In genomic region chr7:116910367-116910766, GRCh38 we compare ENCODE assay signal across 17 cellular contexts. TPM values are rescaled to one million over a fixed set of nuclear protein-coding genes. Genes with fewer than 3 reads are reported as not detected.
DNase-seq lines count a peak whose midpoint lies in the region; ATAC-seq, FAIRE-seq and TF ChIP-seq lines count a peak whose summit lies in the region.
"Had no signal": no experiment of that assay in that cellular context is flagged by ENCODE, and none has a peak within 500 bp of the region (broad histone marks: within the 10 kb centered on the region; RNA-seq: fewer than 3 reads in every experiment).

No MANE protein-coding gene starts in this region.

- in situ Hi-C loops in K562 (cut with MboI): no loop called here

- no peaks in the 10 kb centered on the region for H3K9me1 ChIP-seq in K562 (ENCODE audit: control insufficient read depth, insufficient read depth, low read length)

- H3K36me3 Mint-ChIP-seq in MCF 10A (ENCODE audit: insufficient read depth, unreplicated experiment): peaks cover 85% of the 10 kb centered on the region

- H3K9me2 ChIP-seq in PC-9 (ENCODE audit: insufficient read depth): no peaks in the 10 kb centered on the region

- H3K9me3 Mint-ChIP-seq in MCF 10A (ENCODE audit: unreplicated experiment): no peaks in the 10 kb centered on the region
- H3K9me3 Mint-ChIP-seq: CD8-positive, alpha-beta memory T cell had no signal

- H3K79me2 ChIP-seq in K562 (ENCODE audit: control insufficient read depth, insufficient read depth, low read length) (no peaks in the 10 kb centered on the region), smooth muscle cell (ENCODE audit: low read depth) (peaks cover 15% of the 10 kb centered on the region), PC-9 (ENCODE audit: low read depth) (0 out of 2 replicates have a peak, but pooled peaks cover 5% of the 10 kb centered on the region)

- no peaks in the 10 kb centered on the region for H4K20me1 ChIP-seq in K562 (replicated peaks; ENCODE audit: control insufficient read depth, insufficient read depth, low read length)
- H4K20me1 ChIP-seq in smooth muscle cell (ENCODE audit: low read depth): peaks cover 19% of the 10 kb centered on the region
- 0 out of 2 replicates have a peak, but pooled peaks cover 6% of the 10 kb centered on the region for H4K20me1 ChIP-seq in PC-9 (ENCODE audit: insufficient read depth)

- CTCF ChIA-PET in K562 (lab: Yijun Ruan, JAX; ENCODE audit: low intra/inter-chr PET ratio): no interaction called here
- CTCF ChIA-PET in MCF 10A (lab: Yijun Ruan, JAX): no interaction called here
- CTCF ChIA-PET in PC-9 (lab: Charles Lee): no interaction called here

- H3K27me3 Mint-ChIP-seq in MCF 10A (ENCODE audit: insufficient read depth, unreplicated experiment): no peaks in the 10 kb centered on the region
- H3K27me3 Mint-ChIP-seq: CD8-positive, alpha-beta memory T cell had no signal

- TF ChIP-seq CTCF in right atrium auricular region (IDR thresholded peaks at IDR 0.05) (no peak), K562 (IDR thresholded peaks at IDR 0.05 in 2 of 3, conservative IDR thresholded peaks at IDR 0.05 in 1 of 3; ENCODE audit: insufficient read depth in 2 of 3, low read depth in 1 of 3, low read length in 3 of 3) (no peak), smooth muscle cell (IDR thresholded peaks at IDR 0.05; ENCODE audit: borderline replicate concordance, insufficient read depth, poor library complexity, severe bottlenecking) (no peak), MCF 10A (IDR thresholded peaks at IDR 0.05; ENCODE audit: unreplicated experiment) (no peak), PC-9 (conservative IDR thresholded peaks at IDR 0.05) (no peak)

- intact Hi-C loops in Right ventricle myocardium superior (cut with DNase I) (loop anchor here (10.0 kb wide), 1 partner anchor 46 kb away; the partner anchor contains the start of gene CAPZA2), K562 (cut with micrococcal nuclease) (no loop called here), MCF 10A (cut with micrococcal nuclease) (no loop called here), PC-9 (cut with micrococcal nuclease; ENCODE audit: unreplicated experiment) (no loop called here)

- H3K4me1 ChIP-seq in right atrium auricular region: no peaks in the 10 kb centered on the region
- H3K4me1 ChIP-seq in K562 (replicated peaks in 1 of 2; ENCODE audit: control insufficient read depth in 2 of 2, insufficient read depth in 2 of 2, low read length in 2 of 2): no peaks in the 10 kb centered on the region
- peaks cover 10% of the 10 kb centered on the region for H3K4me1 ChIP-seq in smooth muscle cell (ENCODE audit: low read depth)
- H3K4me1 ChIP-seq in PC-9 (replicated peaks; ENCODE audit: insufficient read depth): no peaks in the 10 kb centered on the region
- H3K4me1 ChIP-seq: BLaER1, Caco-2 had no signal

- no peak for TF ChIP-seq POLR2A in K562 (conservative IDR thresholded peaks at IDR 0.05)

- H3K4me3 ChIP-seq in right atrium auricular region (no peak overlapping the region), K562 (no peak overlapping the region), smooth muscle cell (no peak overlapping the region), PC-9 (no peak overlapping the region)
- H3K4me3 ChIP-seq: BLaER1, HAP-1 had no signal

- peaks cover 77% of the 10 kb centered on the region for H3K36me3 ChIP-seq in right atrium auricular region
- H3K36me3 ChIP-seq in K562 (ENCODE audit: control insufficient read depth, insufficient read depth, low read length): peaks cover 86% of the 10 kb centered on the region
- peaks cover 32% of the 10 kb centered on the region for H3K36me3 ChIP-seq in smooth muscle cell (ENCODE audit: low read depth)
- peaks cover 47% of the 10 kb centered on the region for H3K36me3 ChIP-seq in PC-9 (ENCODE audit: low read depth)

- TF ChIP-seq RAD21 in K562 (CRISPR knock-in tag; conservative IDR thresholded peaks at IDR 0.05 in 1 of 2, IDR thresholded peaks at IDR 0.05 in 1 of 2): no peak

- H3F3A ChIP-seq in smooth muscle cell (ENCODE audit: low read depth) (peaks cover 26% of the 10 kb centered on the region), PC-9 (ENCODE audit: insufficient read depth, low read depth) (peaks cover 19% of the 10 kb centered on the region)

- no peak for TF ChIP-seq EP300 in K562 (IDR thresholded peaks at IDR 0.05; ENCODE audit: low read length)

- no peak for DNase-seq in Right ventricle myocardium superior
- DNase-seq in right atrium auricular region (ENCODE audit: low spot score): no peak
- DNase-seq in K562 (ENCODE audit: extremely low read depth in 1 of 4, low spot score in 3 of 4): no peak
- peak; percentile 15 for DNase-seq in myocyte (ENCODE audit: low read depth)
- no peak for DNase-seq in smooth muscle cell (lab: John Stamatoyannopoulos, UW; ENCODE audit: unreplicated experiment)
- no peak for DNase-seq in MCF 10A (ENCODE audit: unreplicated experiment)
- DNase-seq in PC-9: no peak
- DNase-seq: AML-193; Caco-2; CD8-positive, alpha-beta memory T cell; DND-41; GDM1 had no signal

- H3K27ac ChIP-seq in right atrium auricular region (peak overlapping the region in 1 of 2 donors; percentile 61), K562 (ENCODE audit: extremely low read depth, low read depth, low read length) (no peak overlapping the region), smooth muscle cell (ENCODE audit: low read depth) (peak overlapping the region; percentile 9), PC-9 (no peak overlapping the region)
- H3K27ac ChIP-seq: 22Rv1, BLaER1 had no signal

- no peaks in the 10 kb centered on the region for H3K27me3 ChIP-seq in right atrium auricular region
- H3K27me3 ChIP-seq in K562 (ENCODE audit: control insufficient read depth in 2 of 2, insufficient read depth in 2 of 2, low read length in 2 of 2): no peaks in the 10 kb centered on the region
- H3K27me3 ChIP-seq in smooth muscle cell (ENCODE audit: low read depth): no peaks in the 10 kb centered on the region
- no peaks in the 10 kb centered on the region for H3K27me3 ChIP-seq in PC-9 (ENCODE audit: insufficient read depth, low read depth)
- H3K27me3 ChIP-seq: BLaER1 had no signal

- no peaks in the 10 kb centered on the region for H3K4me1 Mint-ChIP-seq in MCF 10A (ENCODE audit: insufficient read depth, unreplicated experiment)

- H3K4me3 Mint-ChIP-seq in MCF 10A (ENCODE audit: unreplicated experiment): no peak overlapping the region
- H3K4me3 Mint-ChIP-seq: CD8-positive, alpha-beta memory T cell had no signal

- H3K4me2 ChIP-seq in K562 (ENCODE audit: insufficient read depth, low read length): no peak overlapping the region
- no peak overlapping the region for H3K4me2 ChIP-seq in smooth muscle cell
- H3K4me2 ChIP-seq in PC-9: no peak overlapping the region
- H3K4me2 ChIP-seq: BLaER1 had no signal

- peak; percentile 51 for ATAC-seq in Right ventricle myocardium superior (ENCODE audit: poor library complexity)
- ATAC-seq in K562: no peak

- BruUV-seq in K562 (replicated peaks; lab: Mats Ljungman, UMichigan) (no TSS peak), MCF 10A (replicated peaks; lab: Mats Ljungman, UMichigan) (no TSS peak), PC-9 (replicated peaks; lab: Mats Ljungman, UMichigan) (no TSS peak)

- no peak overlapping the region for H3K27ac Mint-ChIP-seq in MCF 10A (ENCODE audit: low read depth, unreplicated experiment)
- H3K27ac Mint-ChIP-seq: CD8-positive, alpha-beta memory T cell had no signal

- H2AFZ ChIP-seq in K562 (ENCODE audit: low read depth, low read length) (no peak overlapping the region), smooth muscle cell (ENCODE audit: low read depth) (no peak overlapping the region), PC-9 (no peak overlapping the region)

- POLR2A ChIA-PET in K562 (lab: Yijun Ruan, JAX): interaction anchor here (0.9 kb wide), 1 partner anchor 14 kb away, joined by 3 read pairs; no protein-coding TSS in a partner anchor
- POLR2A ChIA-PET in MCF 10A (lab: Yijun Ruan, JAX): interaction anchor here (0.6 to 1.4 kb wide), 2 partner anchors 40 to 1514 kb away, joined by 3 to 4 read pairs; no protein-coding TSS in a partner anchor
- POLR2A ChIA-PET in PC-9 (lab: Charles Lee; ENCODE audit: unreplicated experiment): no interaction called here

- WGBS in K562 (ENCODE audit: insufficient coverage, low coverage, missing lambda C conversion rate): 89% methylated on average over 5 of the region's 5 CpGs
- WGBS in smooth muscle cell (ENCODE audit: low lambda C conversion rate): 99% methylated on average over 5 of the region's 5 CpGs

- H3K9ac ChIP-seq in K562 (ENCODE audit: insufficient read depth in 1 of 2, low read depth in 2 of 2, low read length in 2 of 2) (no peak overlapping the region), smooth muscle cell (ENCODE audit: low read depth) (no peak overlapping the region)
- H3K9ac ChIP-seq: BLaER1 had no signal

- H3K9me3 ChIP-seq in right atrium auricular region (no peaks in the 10 kb centered on the region), K562 (replicated peaks; ENCODE audit: control insufficient read depth, insufficient read depth, low read depth, low read length) (no peaks in the 10 kb centered on the region), smooth muscle cell (replicated peaks; ENCODE audit: low read depth) (no peaks in the 10 kb centered on the region), PC-9 (ENCODE audit: insufficient read depth, low read depth) (no peaks in the 10 kb centered on the region)
- H3K9me3 ChIP-seq: Caco-2 had no signal

- no peak for FAIRE-seq in K562 (lab: Jason Lieb, UNC)
- FAIRE-seq: GM19239, H1 had no signal

RNA-seq across cellular contexts. Expression of gene ST7, which starts 42.9 kb away (rescaled TPM):
- total RNA-seq in Right ventricle myocardium superior: 29.7 TPM
- total RNA-seq in right atrium auricular region: 10 to 100 TPM; 45.4 to 48.1 TPM
- total RNA-seq in K562 (2011; cell fraction: chromatin; rRNA removed; ENCODE audit: low replicate concordance): 99.4 and 111 TPM in 2 replicates
- 89.4 and 90.1 TPM in 2 replicates for total RNA-seq in K562 (2011; cell fraction: nucleolus; rRNA removed)
- 107 and 111 TPM in 2 replicates for total RNA-seq in K562 (2011; cell fraction: nucleoplasm; rRNA removed)
- 45.5 and 46.1 TPM in 2 replicates for total RNA-seq in K562 (2014; rRNA removed)
- total RNA-seq in K562 (2014; rRNA removed; fragmentation: Illumina TruSeq; extraction: Trizol): 23.9 and 24.9 TPM in 2 replicates
- total RNA-seq in K562 (2015; rRNA removed; fragmentation: Illumina TruSeq; extraction: Trizol): 36.9 and 37.2 TPM in 2 replicates
- 31.1 and 34.1 TPM in 2 replicates for total RNA-seq in K562 (2021)
- 32.7 and 52.8 TPM in 2 replicates for polyA plus RNA-seq in K562 (2011; rRNA removed)
- 26.2 and 27.3 TPM in 2 replicates for polyA plus RNA-seq in K562 (2011; cell fraction: cytosol; rRNA removed)
- polyA plus RNA-seq in K562 (2011; cell fraction: nucleus; rRNA removed): 40.7 and 45.7 TPM in 2 replicates
- 42.1 and 46.6 TPM in 2 replicates for polyA plus RNA-seq in K562 (2012)
- 41.7 and 56.3 TPM in 2 replicates for polyA plus RNA-seq in K562 (2014; fragmentation: Illumina TruSeq; extraction: Trizol)
- polyA plus RNA-seq in K562 (2014; fragmentation: Nextera tagmentation; extraction: Ambion mirVana): 10 to 100 TPM; 30.9 to 47.6 TPM
- polyA plus RNA-seq in K562 (2014; rRNA removed): 28.4 and 42.3 TPM in 2 replicates
- 59.1 and 77.6 TPM in 2 replicates for polyA minus RNA-seq in K562 (2011; rRNA and poly(A)+ RNA removed)
- 21.3 and 32.6 TPM in 2 replicates for polyA minus RNA-seq in K562 (2011; cell fraction: cytosol; rRNA and poly(A)+ RNA removed)
- polyA minus RNA-seq in K562 (2011; cell fraction: nucleus; rRNA and poly(A)+ RNA removed): 66.8 and 85.0 TPM in 2 replicates
- total RNA-seq in myocyte: 17.4 and 26.2 TPM in 2 replicates
- polyA plus RNA-seq in myocyte (2012): 17.3 TPM
- total RNA-seq in smooth muscle cell: 23.2 and 35.5 TPM in 2 replicates
- polyA plus RNA-seq in smooth muscle cell: 25.1 and 26.1 TPM in 2 replicates
- 14.8 and 18.5 TPM in 2 replicates for total RNA-seq in MCF 10A (2022)
- total RNA-seq in PC-9 (2021): 16.3 and 25.8 TPM in 2 replicates

RNA-seq across cellular contexts. Expression of gene CAPZA2, which starts 48.0 kb away (rescaled TPM):
- total RNA-seq in Right ventricle myocardium superior: 344 TPM
- 100 to 1,000 TPM; 127 to 148 TPM for total RNA-seq in right atrium auricular region
- 58.2 and 174 TPM in 2 replicates for total RNA-seq in K562 (2011; cell fraction: chromatin; rRNA removed; ENCODE audit: low replicate concordance)
- 23.0 and 40.7 TPM in 2 replicates for total RNA-seq in K562 (2011; cell fraction: nucleolus; rRNA removed)
- 108 and 223 TPM in 2 replicates for total RNA-seq in K562 (2011; cell fraction: nucleoplasm; rRNA removed)
- 61.4 and 67.0 TPM in 2 replicates for total RNA-seq in K562 (2014; rRNA removed)
- total RNA-seq in K562 (2014; rRNA removed; fragmentation: Illumina TruSeq; extraction: Trizol): 181 and 229 TPM in 2 replicates
- 136 and 157 TPM in 2 replicates for total RNA-seq in K562 (2015; rRNA removed; fragmentation: Illumina TruSeq; extraction: Trizol)
- 176 and 192 TPM in 2 replicates for total RNA-seq in K562 (2021)
- 103 and 186 TPM in 2 replicates for polyA plus RNA-seq in K562 (2011; rRNA removed)
- 14.9 and 28.2 TPM in 2 replicates for polyA plus RNA-seq in K562 (2011; cell fraction: cytosol; rRNA removed)
- polyA plus RNA-seq in K562 (2011; cell fraction: nucleus; rRNA removed): 25.5 and 44.4 TPM in 2 replicates
- polyA plus RNA-seq in K562 (2012): 85.9 and 97.2 TPM in 2 replicates
- polyA plus RNA-seq in K562 (2014; fragmentation: Illumina TruSeq; extraction: Trizol): 149 and 156 TPM in 2 replicates
- polyA plus RNA-seq in K562 (2014; fragmentation: Nextera tagmentation; extraction: Ambion mirVana): 100 to 1,000 TPM; 352 to 524 TPM
- polyA plus RNA-seq in K562 (2014; rRNA removed): 93.3 and 121 TPM in 2 replicates
- polyA minus RNA-seq in K562 (2011; rRNA and poly(A)+ RNA removed): 174 and 178 TPM in 2 replicates
- 46.7 and 58.6 TPM in 2 replicates for polyA minus RNA-seq in K562 (2011; cell fraction: cytosol; rRNA and poly(A)+ RNA removed)
- 55.1 and 81.4 TPM in 2 replicates for polyA minus RNA-seq in K562 (2011; cell fraction: nucleus; rRNA and poly(A)+ RNA removed)
- total RNA-seq in myocyte: 263 and 283 TPM in 2 replicates
- polyA plus RNA-seq in myocyte (2012): 134 TPM
- 143 and 200 TPM in 2 replicates for total RNA-seq in smooth muscle cell
- 148 and 161 TPM in 2 replicates for polyA plus RNA-seq in smooth muscle cell
- total RNA-seq in MCF 10A (2022): 173 and 210 TPM in 2 replicates
- 171 and 203 TPM in 2 replicates for total RNA-seq in PC-9 (2021)
